In genomic region chr4:114103908-114104307, GRCh38 we compare ENCODE assay signal across 18 cellular contexts.
"Had no signal": no experiment of that assay in that cellular context is flagged by ENCODE, and none has a peak within 500 bp of the region (broad histone marks: within the 10 kb centered on the region; RNA-seq: fewer than 3 reads in every experiment).

No MANE protein-coding gene starts in this region.

- DNase-seq: activated CD4-positive, alpha-beta T cell treated with anti-CD3 and anti-CD28 coated beads for 4 hours; activated CD8-positive, alpha-beta memory T cell treated with anti-CD3 and anti-CD28 coated beads, Interleukin-2, amount 50 U/mL, for 4 hours; activated CD8-positive, alpha-beta T cell treated with anti-CD3 and anti-CD28 coated beads for 36 hours; activated naive CD4-positive, alpha-beta T cell treated with Interleukin-2 at 50 U/mL for 16 hours; activated naive CD8-positive, alpha-beta T cell treated with anti-CD3 and anti-CD28 coated beads, Interleukin-2, amount 50 U/mL, for 24 hours; dorsolateral prefrontal cortex; esophagus squamous epithelium; heart left ventricle; mucosa of descending colon; naive thymus-derived CD8-positive, alpha-beta T cell; posterior cingulate gyrus; stimulated activated CD4-positive, alpha-beta T cell treated with anti-CD3 and anti-CD28 coated beads, Interleukin-15, amount 100 ng/mL, for 24 hours; stimulated activated CD4-positive, alpha-beta T cell treated with anti-CD3 and anti-CD28 coated beads, Interleukin-4, amount 100 ng/mL, for 24 hours; upper lobe of right lung; WERI-Rb-1 had no signal

- H3K4me3 Mint-ChIP-seq: activated CD8-positive, alpha-beta T cell treated with anti-CD3 and anti-CD28 coated beads for 36 hours; activated naive CD8-positive, alpha-beta T cell treated with anti-CD3 and anti-CD28 coated beads, Interleukin-2, amount 50 U/mL, for 24 hours; naive thymus-derived CD8-positive, alpha-beta T cell; stimulated activated naive CD8-positive, alpha-beta T cell treated with anti-CD3 and anti-CD28 coated beads, Interleukin-15, Interleukin-2, amounts not matched to agents 100 ng/mL and 50 ng/mL, for 24 hours had no signal

- H3K4me1 Mint-ChIP-seq: activated naive CD8-positive, alpha-beta T cell treated with anti-CD3 and anti-CD28 coated beads, Interleukin-2, amount 50 U/mL, for 24 hours; naive thymus-derived CD8-positive, alpha-beta T cell had no signal

- H3K9me3 ChIP-seq: ascending aorta, esophagus squamous epithelium, heart left ventricle, mucosa of descending colon, neutrophil, upper lobe of right lung had no signal

- H3K27ac Mint-ChIP-seq: activated CD8-positive, alpha-beta T cell treated with anti-CD3 and anti-CD28 coated beads for 36 hours; activated naive CD8-positive, alpha-beta T cell treated with anti-CD3 and anti-CD28 coated beads, Interleukin-2, amount 50 U/mL, for 24 hours; naive thymus-derived CD8-positive, alpha-beta T cell; stimulated activated naive CD8-positive, alpha-beta T cell treated with anti-CD3 and anti-CD28 coated beads, Interleukin-15, Interleukin-2, amounts not matched to agents 100 ng/mL and 50 ng/mL, for 24 hours had no signal

- H3K27ac ChIP-seq: ascending aorta, dorsolateral prefrontal cortex, esophagus squamous epithelium, heart left ventricle, neutrophil, upper lobe of right lung, WERI-Rb-1 had no signal

- ATAC-seq: activated CD8-positive, alpha-beta T cell treated with anti-CD3 and anti-CD28 coated beads for 36 hours; activated naive CD8-positive, alpha-beta T cell treated with anti-CD3 and anti-CD28 coated beads, Interleukin-2, amount 50 U/mL, for 24 hours; heart left ventricle; mucosa of descending colon; naive thymus-derived CD8-positive, alpha-beta T cell; upper lobe of right lung had no signal

- H3K36me3 ChIP-seq: ascending aorta, esophagus squamous epithelium, heart left ventricle, neutrophil, upper lobe of right lung, WERI-Rb-1 had no signal

- H3K36me3 Mint-ChIP-seq: naive thymus-derived CD8-positive, alpha-beta T cell had no signal

- H3K27me3 ChIP-seq: ascending aorta, dorsolateral prefrontal cortex, esophagus squamous epithelium, heart left ventricle, neutrophil, upper lobe of right lung had no signal

- H3K9me3 Mint-ChIP-seq: activated CD8-positive, alpha-beta T cell treated with anti-CD3 and anti-CD28 coated beads for 36 hours; activated naive CD8-positive, alpha-beta T cell treated with anti-CD3 and anti-CD28 coated beads, Interleukin-2, amount 50 U/mL, for 24 hours; naive thymus-derived CD8-positive, alpha-beta T cell; stimulated activated naive CD8-positive, alpha-beta T cell treated with anti-CD3 and anti-CD28 coated beads, Interleukin-15, Interleukin-2, amounts not matched to agents 100 ng/mL and 50 ng/mL, for 24 hours had no signal

- H3K4me1 ChIP-seq: ascending aorta, esophagus squamous epithelium, heart left ventricle, upper lobe of right lung had no signal

- H3K4me3 ChIP-seq: ascending aorta, dorsolateral prefrontal cortex, esophagus squamous epithelium, heart left ventricle, mucosa of descending colon, upper lobe of right lung had no signal
